9 cellular contexts compared by ENCODE assay signal in genomic region chr1:205321959-205322283, GRCh38. TPM values are rescaled to one million over a fixed set of nuclear protein-coding genes. Genes with fewer than 3 reads are reported as not detected.
DNase-seq lines count a peak whose midpoint lies in the region; ATAC-seq, FAIRE-seq and TF ChIP-seq lines count a peak whose summit lies in the region.
"Had no signal": no experiment of that assay in that cellular context is flagged by ENCODE, and none has a peak within 500 bp of the region (broad histone marks: within the 10 kb centered on the region; RNA-seq: fewer than 3 reads in every experiment).

No MANE protein-coding gene starts in this region.

- no peak for FAIRE-seq in HTR-8/SVneo (lab: Jason Lieb, UNC)

- 0 out of 2 replicates have a peak overlapping the region, but pooled peaks have one; percentile 92 for H2AFZ ChIP-seq in Loucy (ENCODE audit: low read length)

- H3K9me2 ChIP-seq in Loucy (replicated peaks; ENCODE audit: low read depth, low read length): no peaks in the 10 kb centered on the region

- peaks cover 9% of the 10 kb centered on the region; the same call in 1 of the 2 replicates for H3K9me3 ChIP-seq in BLaER1
- no peaks in the 10 kb centered on the region for H3K9me3 ChIP-seq in Loucy (ENCODE audit: insufficient read depth, low read depth, low read length)
- no peaks in the 10 kb centered on the region for H3K9me3 ChIP-seq in colonic mucosa
- H3K9me3 ChIP-seq in neutrophil: no peaks in the 10 kb centered on the region

- H3K4me1 ChIP-seq in BLaER1: peaks cover 10% of the 10 kb centered on the region
- peaks cover 9% of the 10 kb centered on the region for H3K4me1 ChIP-seq in Loucy (ENCODE audit: insufficient read depth, low read length, poor library complexity, severe bottlenecking)
- peaks cover 16% of the 10 kb centered on the region for H3K4me1 ChIP-seq in colonic mucosa
- H3K4me1 ChIP-seq in neutrophil (ENCODE audit: control insufficient read depth in 1 of 2, insufficient read depth in 1 of 2, low read depth in 1 of 2, low read length in 1 of 2): peaks cover 40 to 46% of the 10 kb centered on the region in 2 experiments

- H3K27ac ChIP-seq in BLaER1 (no peak overlapping the region), colonic mucosa (peak overlapping the region; percentile 39), neutrophil (peak overlapping the region; percentile 98)

- H3K9ac ChIP-seq in BLaER1 (no peak overlapping the region), Loucy (ENCODE audit: low read depth, low read length, poor library complexity, severe bottlenecking) (no peak overlapping the region), colonic mucosa (ENCODE audit: low read depth in 2 of 2, low read length in 2 of 2) (peak overlapping the region in 1 of 2 donors; percentile 66)

- TF ChIP-seq CTCF in Loucy (conservative IDR thresholded peaks at IDR 0.05; ENCODE audit: low read length): no peak
- TF ChIP-seq CTCF in colonic mucosa (IDR thresholded peaks at IDR 0.05): no peak
- TF ChIP-seq CTCF in neutrophil (IDR thresholded peaks at IDR 0.05): no peak

- no peak for DNase-seq in colonic mucosa
- no peak for DNase-seq in 8988T
- no peak for DNase-seq in HUDEP-2 (lab: John Stamatoyannopoulos, UW; ENCODE audit: unreplicated experiment in 76 of 76)
- no peak for DNase-seq in HTR-8/SVneo (ENCODE audit: insufficient read length, low spot score)

- no peaks in the 10 kb centered on the region for H3K79me2 ChIP-seq in Loucy (ENCODE audit: insufficient read depth, low read length)

- H4K20me1 ChIP-seq in BLaER1 (peaks cover 34% of the 10 kb centered on the region; the same call in 1 of the 2 replicates), Loucy (ENCODE audit: insufficient read depth, low read length, poor library complexity, severe bottlenecking) (no peaks in the 10 kb centered on the region)

- intact Hi-C loops in colonic mucosa (cut with DNase I): no loop called here

- H3K27me3 ChIP-seq in BLaER1 (peaks cover 69% of the 10 kb centered on the region), Loucy (ENCODE audit: insufficient read depth, low read length, poor library complexity, severe bottlenecking) (no peaks in the 10 kb centered on the region), colonic mucosa (no peaks in the 10 kb centered on the region), neutrophil (peaks cover 9% of the 10 kb centered on the region)

- H3K4me3 ChIP-seq in BLaER1: peak overlapping the region; percentile 62
- H3K4me3 ChIP-seq in Loucy (ENCODE audit: low read length, poor library complexity, severe bottlenecking): peak overlapping the region; percentile 83
- peak overlapping the region; percentile 87 for H3K4me3 ChIP-seq in colonic mucosa
- peak overlapping the region; percentile 98 to 99 for H3K4me3 ChIP-seq in neutrophil (ENCODE audit: low read depth in 1 of 2, low read length in 1 of 2)

- H3F3A ChIP-seq in Loucy (ENCODE audit: low read depth): no peaks in the 10 kb centered on the region

- no peak for ATAC-seq in HG03442 (IDR thresholded peaks at IDR 0.05; ENCODE audit: unreplicated experiment)

- H3K4me2 ChIP-seq in BLaER1: peak overlapping the region; percentile 87
- peak overlapping the region; percentile 85 for H3K4me2 ChIP-seq in Loucy (ENCODE audit: low read depth, low read length, poor library complexity, severe bottlenecking)

- H3K36me3 ChIP-seq in BLaER1: no peaks in the 10 kb centered on the region
- H3K36me3 ChIP-seq in Loucy (ENCODE audit: insufficient read depth, low read length): no peaks in the 10 kb centered on the region
- no peaks in the 10 kb centered on the region for H3K36me3 ChIP-seq in colonic mucosa
- peaks cover 22% of the 10 kb centered on the region for H3K36me3 ChIP-seq in neutrophil

RNA-seq across cellular contexts. Expression of gene NUAK2, which starts 0.4 kb away (rescaled TPM):
- total RNA-seq in colonic mucosa: 10 to 100 TPM; 21.2 to 27.2 TPM

RNA-seq across cellular contexts. Expression of gene KLHDC8A, which starts 34.8 kb away (rescaled TPM):
- under 1 TPM; 0.44 to 0.58 TPM for total RNA-seq in colonic mucosa
- total RNA-seq: subcutaneous adipose tissue had no signal
